ENCODE assay signal across 8 cellular contexts in the genomic region with DNA sequence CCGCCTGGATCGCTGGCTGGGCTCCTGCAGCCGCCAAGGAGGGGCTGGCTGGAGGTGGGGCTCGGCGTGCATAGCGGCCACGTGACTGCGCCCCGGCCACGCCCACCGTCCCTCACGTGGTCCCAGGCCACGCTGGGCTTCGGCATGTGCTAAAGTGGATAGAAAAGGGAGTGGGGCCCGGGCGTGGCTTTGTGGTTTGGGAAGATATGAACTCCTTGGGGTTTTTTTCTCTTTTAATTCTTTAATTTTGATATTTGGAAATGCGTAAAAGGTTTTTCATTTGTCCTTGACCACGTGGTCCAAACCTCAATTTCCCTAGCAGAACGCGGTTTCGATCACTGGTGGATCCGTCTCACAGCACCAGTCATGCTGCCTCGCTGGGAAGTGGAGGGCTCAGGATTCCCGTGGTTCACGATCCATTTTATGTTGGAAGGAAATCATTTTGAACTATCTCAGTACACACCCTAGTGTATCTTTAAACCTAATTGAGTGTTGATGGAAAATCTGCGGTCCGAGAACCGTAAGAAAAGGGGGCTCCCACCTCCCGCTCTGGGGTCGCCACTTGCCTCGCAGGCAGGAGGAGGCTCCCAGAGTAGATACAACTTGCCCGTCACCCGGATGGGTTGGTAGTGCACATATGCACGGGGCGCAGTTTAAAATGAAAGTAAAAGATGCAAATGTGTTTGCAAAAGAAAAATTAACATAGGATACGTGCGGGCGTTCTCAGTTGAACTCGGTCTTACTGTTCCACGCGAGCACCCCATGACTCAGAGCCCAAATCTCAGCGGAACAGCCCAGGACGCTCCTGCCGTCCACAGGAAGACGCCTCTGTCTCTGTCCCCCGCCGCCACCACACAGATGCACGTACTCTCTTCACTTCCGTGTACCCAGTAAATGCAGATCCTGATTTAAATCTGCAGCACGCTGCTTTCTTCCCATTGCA.
DNase-seq lines count a peak whose midpoint lies in the region; ATAC-seq and TF ChIP-seq lines count a peak whose summit lies in the region.

No MANE protein-coding gene starts in this region.

- H3K27ac ChIP-seq in IMR-90 (ENCODE audit: insufficient read depth, low read length) (peak overlapping the region; percentile 96), gastrocnemius medialis (peak overlapping the region; percentile 27 to 70 (median 52))

- peaks cover 16% of the 10 kb centered on the region for H3K9me1 ChIP-seq in IMR-90 (ENCODE audit: insufficient read depth, low read length)

- DNase-seq in DMS 273 (lab: John Stamatoyannopoulos, UW; ENCODE audit: unreplicated experiment) (peak; percentile 93), IMR-90 (peak; percentile 68), T-helper 1 cell (peak; percentile 45 to 86 (median 53)), adipocyte (ENCODE audit: low read depth) (peak; percentile 87), left ventricle myocardium superior (peak; percentile 86), gastrocnemius medialis (peak; percentile 57 to 72), inferior parietal cortex (ENCODE audit: extremely low spot score) (no peak)

- H3K9ac ChIP-seq in IMR-90 (ENCODE audit: low read depth, low read length) = peak overlapping the region; percentile 88
- peak overlapping the region; percentile 88 for H3K9ac ChIP-seq in adipocyte (ENCODE audit: low read length)

- dilution Hi-C loops in IMR-90 (cut with HindIII; ENCODE audit: low sequenced_read_pairs, unreplicated experiment) = no loop called here

- peaks cover 21 to 92% of the 10 kb centered on the region in 2 experiments for H3K79me1 ChIP-seq in IMR-90 (ENCODE audit: low read depth in 1 of 2, low read length in 2 of 2)

- peak overlapping the region; percentile 80 for H3K23ac ChIP-seq in IMR-90 (ENCODE audit: low read depth, low read length)

- H3K9me3 ChIP-seq in IMR-90 (ENCODE audit: control insufficient read depth, insufficient read depth, low read length) (no peaks in the 10 kb centered on the region), adipocyte (ENCODE audit: control insufficient read depth, low read length) (no peaks in the 10 kb centered on the region), gastrocnemius medialis (no peaks in the 10 kb centered on the region)

- H4K20me1 ChIP-seq in IMR-90 (ENCODE audit: insufficient read depth, low read length) = no peaks in the 10 kb centered on the region

- TF ChIP-seq CTCF in IMR-90 (conservative IDR thresholded peaks at IDR 0.05; ENCODE audit: low read depth, low read length) (no peak), gastrocnemius medialis (IDR thresholded peaks at IDR 0.05 in 4 of 5, conservative IDR thresholded peaks at IDR 0.05 in 1 of 5) (no peak)

- intact Hi-C loops in IMR-90 (cut with micrococcal nuclease) (no loop called here), left ventricle myocardium superior (cut with micrococcal nuclease) (no loop called here), gastrocnemius medialis (cut with DNase I; ENCODE audit: low total_unique reads) (no loop called here)

- H3K4me3 ChIP-seq in IMR-90 (ENCODE audit: insufficient read depth, low read depth, low read length) (peak overlapping the region; percentile 49), adipocyte (ENCODE audit: low read length) (peak overlapping the region; percentile 88), gastrocnemius medialis (peak overlapping the region; percentile 48 to 64 (median 52))

- H2AK5ac ChIP-seq in IMR-90 (ENCODE audit: low read depth, low read length) = peak overlapping the region; percentile 90

- ATAC-seq in GM21576 (IDR thresholded peaks at IDR 0.05; ENCODE audit: unreplicated experiment) = peak; percentile 88
- ATAC-seq in IMR-90 (ENCODE audit: low read depth) = peak; percentile 79
- peak; percentile 89 for ATAC-seq in left ventricle myocardium superior
- peak; percentile 79 to 82 for ATAC-seq in gastrocnemius medialis

- peak overlapping the region; percentile 80 for H2AFZ ChIP-seq in IMR-90 (replicated peaks; ENCODE audit: low read length, poor library complexity)

- no peak for TF ChIP-seq RAD21 in IMR-90 (IDR thresholded peaks at IDR 0.05; ENCODE audit: low read length)

- H2BK20ac ChIP-seq in IMR-90 (ENCODE audit: low read depth, low read length) = peak overlapping the region; percentile 86

- peak overlapping the region; percentile 95 for H3K4ac ChIP-seq in IMR-90 (ENCODE audit: low read depth, low read length)

- peak overlapping the region; percentile 93 to 95 for H4K8ac ChIP-seq in IMR-90 (ENCODE audit: low read depth in 2 of 2, low read length in 2 of 2)

- peak overlapping the region; percentile 93 for H3K18ac ChIP-seq in IMR-90 (ENCODE audit: low read depth, low read length)

- POLR2A ChIA-PET in IMR-90 (lab: Charles Lee; ENCODE audit: unreplicated experiment) = no interaction called here

- peak overlapping the region; percentile 92 for H3K4me2 ChIP-seq in IMR-90 (ENCODE audit: low read depth, low read length)

- WGBS in IMR-90 (ENCODE audit: extremely low coverage in 2 of 2, insufficient read length in 1 of 2), 2 experiments = 48% methylated on average over 15 of the region's 50 CpGs; no CpG with 5 or more reads in 1 of the 2 experiments

- peak overlapping the region; percentile 84 for H2BK5ac ChIP-seq in IMR-90 (ENCODE audit: low read depth, low read length, poor library complexity, severe bottlenecking)

- H2BK15ac ChIP-seq in IMR-90 (ENCODE audit: low read depth, low read length) = peak overlapping the region; percentile 96

- H3K36me3 ChIP-seq in IMR-90 (ENCODE audit: control insufficient read depth, insufficient read depth, low read length) (no peaks in the 10 kb centered on the region), adipocyte (ENCODE audit: control insufficient read depth, insufficient read depth, low read length, severe bottlenecking) (no peaks in the 10 kb centered on the region), gastrocnemius medialis (no peaks in the 10 kb centered on the region)

- H4K5ac ChIP-seq in IMR-90 (ENCODE audit: low read depth, low read length) = peak overlapping the region; percentile 95

- H3K27me3 ChIP-seq in IMR-90 (ENCODE audit: control insufficient read depth, insufficient read depth, low read length) = no peaks in the 10 kb centered on the region
- H3K27me3 ChIP-seq in adipocyte (replicated peaks; ENCODE audit: control insufficient read depth, insufficient read depth, low read length) = no peaks in the 10 kb centered on the region
- H3K27me3 ChIP-seq in gastrocnemius medialis = no peaks in the 10 kb centered on the region

- H3K14ac ChIP-seq in IMR-90 (replicated peaks; ENCODE audit: low read depth, low read length) = peak overlapping the region; percentile 83

- CTCF ChIA-PET in IMR-90 (lab: Yijun Ruan, JAX) = interaction anchor here (0.9 kb wide), 2 partner anchors 9 to 210 kb away, joined by 4 read pairs; no protein-coding TSS in a partner anchor

- peak overlapping the region; percentile 99 for H4K91ac ChIP-seq in IMR-90 (ENCODE audit: insufficient read depth, low read depth, low read length)

- BruUV-seq in IMR-90 (replicated peaks; lab: Mats Ljungman, UMichigan) = no TSS peak

- peak overlapping the region; percentile 59 for H2AK9ac ChIP-seq in IMR-90 (replicated peaks; ENCODE audit: low read depth, low read length, poor library complexity)

- H3K56ac ChIP-seq in IMR-90 (ENCODE audit: extremely low read depth, insufficient read depth, low read length) = peak overlapping the region; percentile 71

- TF ChIP-seq POLR2A in IMR-90 (IDR thresholded peaks at IDR 0.05; ENCODE audit: low read depth, low read length) (peak; percentile 49), gastrocnemius medialis (IDR thresholded peaks at IDR 0.05) (no peak)

- H3K4me1 ChIP-seq in IMR-90 (ENCODE audit: control insufficient read depth, insufficient read depth, low read length) (peaks cover 6% of the 10 kb centered on the region), adipocyte (ENCODE audit: control insufficient read depth, insufficient read depth, low read length) (peaks cover 16% of the 10 kb centered on the region), gastrocnemius medialis (peaks cover 0 to 20% of the 10 kb centered on the region in 2 donors)

- H2BK120ac ChIP-seq in IMR-90 (ENCODE audit: low read depth, low read length) = peak overlapping the region; percentile 84

- in situ Hi-C loops in IMR-90 (cut with MboI; ENCODE audit: low sequenced_read_pairs) (no loop called here), gastrocnemius medialis (cut with MboI; ENCODE audit: low sequenced_read_pairs in 4 of 4) (no loop called here)

TF ChIP-seq in IMR-90, 13 proteins besides CTCF, POLR2A, EP300 and RAD21 (continues in another document):
- TF ChIP-seq CEBPB (IDR thresholded peaks at IDR 0.05; ENCODE audit: low read depth, low read length) (no peak), CHD1 (IDR thresholded peaks at IDR 0.05; ENCODE audit: low read depth, low read length) (no peak), RFX5 (IDR thresholded peaks at IDR 0.05; ENCODE audit: low read depth, low read length) (no peak), SMC3 (IDR thresholded peaks at IDR 0.05; ENCODE audit: low read depth, low read length) (no peak), BHLHE40 (IDR thresholded peaks at IDR 0.05; ENCODE audit: low read depth, low read length) (peak; percentile 65), FOS (IDR thresholded peaks at IDR 0.05; ENCODE audit: low read depth, low read length) (peak; percentile 19; the same call in 1 of the 2 replicates), MAZ (IDR thresholded peaks at IDR 0.05; ENCODE audit: borderline replicate concordance, low read depth, low read length) (peak; percentile 55; the same call in 1 of the 2 replicates), RCOR1 (IDR thresholded peaks at IDR 0.05; ENCODE audit: insufficient replicate concordance, low read length) (no peak), NFE2L2 (IDR thresholded peaks at IDR 0.05; ENCODE audit: low read depth, low read length) (no peak), MXI1 (IDR thresholded peaks at IDR 0.05; ENCODE audit: borderline replicate concordance, low read depth, low read length) (peak; percentile 98)
- TF ChIP-seq, protein P1, sequence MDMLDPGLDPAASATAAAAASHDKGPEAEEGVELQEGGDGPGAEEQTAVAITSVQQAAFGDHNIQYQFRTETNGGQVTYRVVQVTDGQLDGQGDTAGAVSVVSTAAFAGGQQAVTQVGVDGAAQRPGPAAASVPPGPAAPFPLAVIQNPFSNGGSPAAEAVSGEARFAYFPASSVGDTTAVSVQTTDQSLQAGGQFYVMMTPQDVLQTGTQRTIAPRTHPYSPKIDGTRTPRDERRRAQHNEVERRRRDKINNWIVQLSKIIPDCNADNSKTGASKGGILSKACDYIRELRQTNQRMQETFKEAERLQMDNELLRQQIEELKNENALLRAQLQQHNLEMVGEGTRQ (IDR thresholded peaks at IDR 0.05; ENCODE audit: low read depth, low read length) = peak; percentile 99
